Comparison of ENCODE assay signal across 1 cellular context in the genomic region with DNA sequence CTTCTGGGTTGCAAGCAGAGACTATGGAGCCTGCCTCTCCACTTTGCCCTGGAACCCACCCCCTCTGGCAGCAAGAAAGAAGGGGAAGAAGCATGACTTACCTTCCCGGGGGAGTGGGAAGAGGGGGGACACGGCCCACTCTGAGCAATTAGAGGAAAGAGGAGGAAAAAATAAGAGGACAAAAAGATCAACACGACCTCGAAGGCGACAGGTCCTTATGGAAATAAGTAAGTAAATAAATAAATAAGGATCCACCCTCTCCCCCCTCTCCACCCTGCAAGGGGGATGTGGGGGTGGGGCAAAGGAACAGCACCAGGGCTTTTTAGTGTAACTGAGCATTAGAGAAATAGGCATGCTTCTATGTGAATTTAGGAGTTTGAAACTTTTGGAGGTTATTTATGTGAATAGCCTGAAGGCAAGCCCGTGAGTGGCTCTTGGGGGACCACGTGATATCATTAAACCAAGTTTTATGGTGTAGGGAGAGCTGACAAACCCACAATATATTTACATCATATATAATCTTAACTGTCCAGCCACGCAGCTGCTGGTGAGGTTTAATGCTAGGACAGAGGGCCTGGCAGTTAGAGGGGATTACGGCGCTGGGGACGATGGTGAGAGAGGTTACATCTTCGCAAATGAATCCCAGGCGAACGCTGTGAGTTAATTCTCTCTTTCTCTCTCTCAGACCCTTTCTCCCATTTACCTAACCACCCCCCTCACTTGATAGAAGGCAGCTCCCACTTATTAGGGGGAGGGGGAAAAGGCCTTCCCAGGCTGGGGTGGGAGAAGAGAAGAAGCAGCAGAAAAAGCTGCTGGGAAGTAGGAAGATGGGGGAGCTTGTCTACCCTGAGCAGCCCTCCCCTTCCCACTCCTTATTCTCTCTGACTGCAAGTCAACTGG.
TF ChIP-seq lines count a peak whose summit lies in the region.

No MANE protein-coding gene starts in this region.

TF ChIP-seq in HEK293, 187 proteins besides CTCF, POLR2A, EP300 and RAD21 (continued from another document and continues in another):
- TF ChIP-seq ZBTB49 (tag by site-specific recombination; IDR thresholded peaks at IDR 0.05; ENCODE audit: low read depth): no peak
- peak; percentile 90 for TF ChIP-seq GLIS1 (tag by site-specific recombination; IDR thresholded peaks at IDR 0.05)
- TF ChIP-seq ZNF121 (tag by site-specific recombination; IDR thresholded peaks at IDR 0.05): no peak
- no peak for TF ChIP-seq ZFP3 (tag by site-specific recombination; IDR thresholded peaks at IDR 0.05; ENCODE audit: low read depth)
- peak; percentile 94 for TF ChIP-seq MZF1 (tag by site-specific recombination; IDR thresholded peaks at IDR 0.05; ENCODE audit: borderline replicate concordance)
- no peak for TF ChIP-seq ZNF473 (tag by site-specific recombination; IDR thresholded peaks at IDR 0.05)
- TF ChIP-seq TRIM28 (IDR thresholded peaks at IDR 0.05; ENCODE audit: borderline replicate concordance, low read length): peak; percentile 67; the same call in 1 of the 2 replicates
- TF ChIP-seq ZNF184 (tag by site-specific recombination; IDR thresholded peaks at IDR 0.05): no peak
- 0 out of 2 replicates have a peak, but pooled peaks have one; percentile 49 for TF ChIP-seq KLF16 (tag by site-specific recombination; IDR thresholded peaks at IDR 0.05)
- TF ChIP-seq OSR2 (tag by site-specific recombination; IDR thresholded peaks at IDR 0.05): peak; percentile 82
- no peak for TF ChIP-seq ZFP69B (tag by site-specific recombination; IDR thresholded peaks at IDR 0.05)
- peak; percentile 27; the same call in 1 of the 2 replicates for TF ChIP-seq KLF7 (tag by site-specific recombination; IDR thresholded peaks at IDR 0.05; ENCODE audit: borderline replicate concordance)
- TF ChIP-seq ZNF24 (tag by site-specific recombination; IDR thresholded peaks at IDR 0.05): 0 out of 2 replicates have a peak, but pooled peaks have one; percentile 31
- TF ChIP-seq ZNF660 (tag by site-specific recombination; IDR thresholded peaks at IDR 0.05): no peak; the same call in 1 of the 2 replicates
- TF ChIP-seq ZNF23 (tag by site-specific recombination; IDR thresholded peaks at IDR 0.05; ENCODE audit: borderline replicate concordance): no peak
- peak; percentile 67; the same call in 1 of the 2 replicates for TF ChIP-seq ZNF664 (tag by site-specific recombination; IDR thresholded peaks at IDR 0.05)
- 0 out of 2 replicates have a peak, but pooled peaks have one; percentile 35 for TF ChIP-seq YY1 (tag by site-specific recombination; IDR thresholded peaks at IDR 0.05)
- TF ChIP-seq ZNF654 (tag by site-specific recombination; IDR thresholded peaks at IDR 0.05; ENCODE audit: low read depth): 0 out of 2 replicates have a peak, but pooled peaks have one; percentile 3
- peak; percentile 19; the same call in 1 of the 2 replicates for TF ChIP-seq ZNF610 (tag by site-specific recombination; IDR thresholded peaks at IDR 0.05; ENCODE audit: borderline replicate concordance)
- TF ChIP-seq ZSCAN30 (tag by site-specific recombination; IDR thresholded peaks at IDR 0.05): peak; percentile 87
- TF ChIP-seq ZSCAN16 (tag by site-specific recombination; IDR thresholded peaks at IDR 0.05): 0 out of 2 replicates have a peak, but pooled peaks have one; percentile 7
- TF ChIP-seq ZNF292 (tag by site-specific recombination; IDR thresholded peaks at IDR 0.05; ENCODE audit: borderline replicate concordance, low read depth): no peak
- peak; percentile 40 for TF ChIP-seq PRDM10 (tag by site-specific recombination; IDR thresholded peaks at IDR 0.05)
- TF ChIP-seq BCL11A (tag by site-specific recombination; IDR thresholded peaks at IDR 0.05; ENCODE audit: low read depth): peak; percentile 56; the same call in 1 of the 2 replicates
- TF ChIP-seq ZNF350 (tag by site-specific recombination; IDR thresholded peaks at IDR 0.05): no peak
- TF ChIP-seq SALL2 (tag by site-specific recombination; IDR thresholded peaks at IDR 0.05; ENCODE audit: borderline replicate concordance): no peak
- 0 out of 2 replicates have a peak, but pooled peaks have one; percentile 40 for TF ChIP-seq HOXD13 (CRISPR knock-in tag; IDR thresholded peaks at IDR 0.05; ENCODE audit: borderline replicate concordance)
- no peak for TF ChIP-seq ZNF202 (tag by site-specific recombination; IDR thresholded peaks at IDR 0.05; ENCODE audit: borderline replicate concordance)
- TF ChIP-seq ZNF555 (tag by site-specific recombination; conservative IDR thresholded peaks at IDR 0.05): no peak
- TF ChIP-seq, protein P1, sequence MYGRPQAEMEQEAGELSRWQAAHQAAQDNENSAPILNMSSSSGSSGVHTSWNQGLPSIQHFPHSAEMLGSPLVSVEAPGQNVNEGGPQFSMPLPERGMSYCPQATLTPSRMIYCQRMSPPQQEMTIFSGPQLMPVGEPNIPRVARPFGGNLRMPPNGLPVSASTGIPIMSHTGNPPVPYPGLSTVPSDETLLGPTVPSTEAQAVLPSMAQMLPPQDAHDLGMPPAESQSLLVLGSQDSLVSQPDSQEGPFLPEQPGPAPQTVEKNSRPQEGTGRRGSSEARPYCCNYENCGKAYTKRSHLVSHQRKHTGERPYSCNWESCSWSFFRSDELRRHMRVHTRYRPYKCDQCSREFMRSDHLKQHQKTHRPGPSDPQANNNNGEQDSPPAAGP (tag by site-specific recombination; IDR thresholded peaks at IDR 0.05): peak; percentile 79; the same call in 1 of the 2 replicates
- TF ChIP-seq ZFHX2 (tag by site-specific recombination; conservative IDR thresholded peaks at IDR 0.05): peak; percentile 86
- peak; percentile 44; the same call in 1 of the 2 replicates for TF ChIP-seq ZBTB21 (tag by site-specific recombination; IDR thresholded peaks at IDR 0.05)
- TF ChIP-seq ZNF266 (tag by site-specific recombination; IDR thresholded peaks at IDR 0.05; ENCODE audit: low read depth): no peak
- 0 out of 2 replicates have a peak, but pooled peaks have one; percentile 40 for TF ChIP-seq ZSCAN23 (tag by site-specific recombination; IDR thresholded peaks at IDR 0.05)
- TF ChIP-seq, protein P2, sequence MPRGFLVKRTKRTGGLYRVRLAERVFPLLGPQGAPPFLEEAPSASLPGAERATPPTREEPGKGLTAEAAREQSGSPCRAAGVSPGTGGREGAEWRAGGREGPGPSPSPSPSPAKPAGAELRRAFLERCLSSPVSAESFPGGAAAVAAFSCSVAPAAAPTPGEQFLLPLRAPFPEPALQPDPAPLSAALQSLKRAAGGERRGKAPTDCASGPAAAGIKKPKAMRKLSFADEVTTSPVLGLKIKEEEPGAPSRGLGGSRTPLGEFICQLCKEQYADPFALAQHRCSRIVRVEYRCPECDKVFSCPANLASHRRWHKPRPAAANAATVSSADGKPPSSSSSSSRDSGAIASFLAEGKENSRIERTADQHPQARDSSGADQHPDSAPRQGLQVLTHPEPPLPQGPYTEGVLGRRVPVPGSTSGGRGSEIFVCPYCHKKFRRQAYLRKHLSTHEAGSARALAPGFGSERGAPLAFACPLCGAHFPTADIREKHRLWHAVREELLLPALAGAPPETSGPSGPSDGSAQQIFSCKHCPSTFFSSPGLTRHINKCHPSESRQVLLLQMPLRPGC (tag by site-specific recombination; IDR thresholded peaks at IDR 0.05): no peak; the same call in none of the 2 replicates
- TF ChIP-seq, protein P3, sequence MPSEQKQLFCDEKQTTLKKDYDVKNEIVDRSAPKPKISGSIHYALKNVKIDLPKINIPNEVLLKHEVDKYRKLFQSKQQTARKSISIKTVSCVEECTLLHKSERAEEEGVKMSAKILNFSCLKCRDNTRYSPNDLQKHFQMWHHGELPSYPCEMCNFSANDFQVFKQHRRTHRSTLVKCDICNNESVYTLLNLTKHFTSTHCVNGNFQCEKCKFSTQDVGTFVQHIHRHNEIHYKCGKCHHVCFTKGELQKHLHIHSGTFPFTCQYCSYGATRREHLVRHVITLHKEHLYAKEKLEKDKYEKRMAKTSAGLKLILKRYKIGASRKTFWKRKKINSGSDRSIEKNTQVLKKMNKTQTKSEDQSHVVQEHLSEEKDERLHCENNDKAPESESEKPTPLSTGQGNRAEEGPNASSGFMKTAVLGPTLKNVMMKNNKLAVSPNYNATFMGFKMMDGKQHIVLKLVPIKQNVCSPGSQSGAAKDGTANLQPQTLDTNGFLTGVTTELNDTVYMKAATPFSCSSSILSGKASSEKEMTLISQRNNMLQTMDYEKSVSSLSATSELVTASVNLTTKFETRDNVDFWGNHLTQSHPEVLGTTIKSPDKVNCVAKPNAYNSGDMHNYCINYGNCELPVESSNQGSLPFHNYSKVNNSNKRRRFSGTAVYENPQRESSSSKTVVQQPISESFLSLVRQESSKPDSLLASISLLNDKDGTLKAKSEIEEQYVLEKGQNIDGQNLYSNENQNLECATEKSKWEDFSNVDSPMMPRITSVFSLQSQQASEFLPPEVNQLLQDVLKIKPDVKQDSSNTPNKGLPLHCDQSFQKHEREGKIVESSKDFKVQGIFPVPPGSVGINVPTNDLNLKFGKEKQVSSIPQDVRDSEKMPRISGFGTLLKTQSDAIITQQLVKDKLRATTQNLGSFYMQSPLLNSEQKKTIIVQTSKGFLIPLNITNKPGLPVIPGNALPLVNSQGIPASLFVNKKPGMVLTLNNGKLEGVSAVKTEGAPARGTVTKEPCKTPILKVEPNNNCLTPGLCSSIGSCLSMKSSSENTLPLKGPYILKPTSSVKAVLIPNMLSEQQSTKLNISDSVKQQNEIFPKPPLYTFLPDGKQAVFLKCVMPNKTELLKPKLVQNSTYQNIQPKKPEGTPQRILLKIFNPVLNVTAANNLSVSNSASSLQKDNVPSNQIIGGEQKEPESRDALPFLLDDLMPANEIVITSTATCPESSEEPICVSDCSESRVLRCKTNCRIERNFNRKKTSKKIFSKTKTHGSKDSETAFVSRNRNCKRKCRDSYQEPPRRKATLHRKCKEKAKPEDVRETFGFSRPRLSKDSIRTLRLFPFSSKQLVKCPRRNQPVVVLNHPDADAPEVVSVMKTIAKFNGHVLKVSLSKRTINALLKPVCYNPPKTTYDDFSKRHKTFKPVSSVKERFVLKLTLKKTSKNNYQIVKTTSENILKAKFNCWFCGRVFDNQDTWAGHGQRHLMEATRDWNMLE (tag by site-specific recombination; conservative IDR thresholded peaks at IDR 0.05; ENCODE audit: low read depth): no peak
- TF ChIP-seq ZNF670 (tag by site-specific recombination; IDR thresholded peaks at IDR 0.05; ENCODE audit: low read depth): no peak
- TF ChIP-seq ZBTB1 (tag by site-specific recombination; IDR thresholded peaks at IDR 0.05): peak; percentile 47; the same call in 1 of the 2 replicates
- TF ChIP-seq PATZ1 (tag by site-specific recombination; IDR thresholded peaks at IDR 0.05): peak; percentile 60
- no peak for TF ChIP-seq RBAK (tag by site-specific recombination; IDR thresholded peaks at IDR 0.05)
- TF ChIP-seq KLF8 (tag by site-specific recombination; IDR thresholded peaks at IDR 0.05): peak; percentile 27; the same call in 1 of the 2 replicates
- TF ChIP-seq ZIC2 (tag by site-specific recombination; IDR thresholded peaks at IDR 0.05): no peak; the same call in 1 of the 2 replicates
- peak; percentile 69; the same call in 1 of the 2 replicates for TF ChIP-seq GLI2 (tag by site-specific recombination; IDR thresholded peaks at IDR 0.05; ENCODE audit: borderline replicate concordance, low read depth)
